ENCODE assay signal across 40 cellular contexts in the genomic region with DNA sequence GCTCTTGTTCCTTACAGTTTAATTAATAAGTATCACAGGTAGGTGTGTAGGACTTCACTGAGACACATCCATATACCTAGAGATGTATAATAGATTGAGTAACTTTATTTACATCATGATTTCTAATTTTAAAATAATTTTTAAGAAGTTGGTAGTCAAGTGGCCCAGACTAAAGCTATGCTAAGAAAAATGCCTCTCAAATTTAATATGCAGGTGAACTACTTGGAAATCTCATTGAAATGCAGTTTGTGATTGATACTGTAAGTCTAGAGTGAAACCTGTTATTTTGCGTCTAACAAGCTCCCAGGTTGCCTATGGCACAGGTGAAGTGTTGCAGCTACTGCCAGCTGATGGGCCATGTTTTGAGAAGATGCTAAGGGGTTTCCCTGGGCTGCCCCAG. TPM values are rescaled to one million over a fixed set of nuclear protein-coding genes. Genes with fewer than 3 reads are reported as not detected.
"Had no signal": no experiment of that assay in that cellular context is flagged by ENCODE, and none has a peak within 500 bp of the region (broad histone marks: within the 10 kb centered on the region; RNA-seq: fewer than 3 reads in every experiment).

A gene (plus strand): TSS at position 301 of the 400 bp plus-strand sequence.

- DNase-seq: Karpas-422, Kasumi-1, MG63, MM.1S, MV-4-11, NCI-H1048, NCI-H1092, NCI-H1092 treated with DMSO at 0.1 percent for 48 hours, NCI-H1105, NCI-H1105 treated with DMSO at 0.1 percent for 48 hours, NCI-H1417, NCI-H1417 treated with DMSO at 0.1 percent for 48 hours, NCI-H1436, NCI-H1436 treated with DMSO at 0.1 percent for 48 hours, NCI-H146, NCI-H1694, NCI-H1694 treated with DMSO at 0.1 percent for 48 hours, NCI-H187, NCI-H187 treated with DMSO at 0.1 percent for 48 hours, NCI-H1930, NCI-H2029, NCI-H2029 treated with DMSO at 0.1 percent for 48 hours, NCI-H2081, NCI-H2081 treated with DMSO at 0.1 percent for 48 hours, NCI-H2107, NCI-H2171, NCI-H2171 treated with DMSO at 0.1 percent for 48 hours, NCI-H2227 treated with DMSO at 0.1 percent for 48 hours, NCI-H226, NCI-H345, NCI-H446, NCI-H446 treated with DMSO at 0.1 percent for 48 hours, NCI-H510A, NCI-H510A treated with DMSO at 0.1 percent for 48 hours, NCI-H524, NCI-H524 treated with DMSO at 0.1 percent for 48 hours had no signal

- H3K4me3 ChIP-seq: MG63 had no signal

- H3K9me3 ChIP-seq: MG63 had no signal

- H3K36me3 ChIP-seq: MG63 had no signal

- H3K27me3 ChIP-seq: MG63 had no signal

RNA-seq across cellular contexts. Expression of the gene that starts here (rescaled TPM):
- total RNA-seq: LHCN-M2, M059J, MCF 10A, NCI-H460 had no signal
